6 cellular contexts compared by ENCODE assay signal in the genomic region with DNA sequence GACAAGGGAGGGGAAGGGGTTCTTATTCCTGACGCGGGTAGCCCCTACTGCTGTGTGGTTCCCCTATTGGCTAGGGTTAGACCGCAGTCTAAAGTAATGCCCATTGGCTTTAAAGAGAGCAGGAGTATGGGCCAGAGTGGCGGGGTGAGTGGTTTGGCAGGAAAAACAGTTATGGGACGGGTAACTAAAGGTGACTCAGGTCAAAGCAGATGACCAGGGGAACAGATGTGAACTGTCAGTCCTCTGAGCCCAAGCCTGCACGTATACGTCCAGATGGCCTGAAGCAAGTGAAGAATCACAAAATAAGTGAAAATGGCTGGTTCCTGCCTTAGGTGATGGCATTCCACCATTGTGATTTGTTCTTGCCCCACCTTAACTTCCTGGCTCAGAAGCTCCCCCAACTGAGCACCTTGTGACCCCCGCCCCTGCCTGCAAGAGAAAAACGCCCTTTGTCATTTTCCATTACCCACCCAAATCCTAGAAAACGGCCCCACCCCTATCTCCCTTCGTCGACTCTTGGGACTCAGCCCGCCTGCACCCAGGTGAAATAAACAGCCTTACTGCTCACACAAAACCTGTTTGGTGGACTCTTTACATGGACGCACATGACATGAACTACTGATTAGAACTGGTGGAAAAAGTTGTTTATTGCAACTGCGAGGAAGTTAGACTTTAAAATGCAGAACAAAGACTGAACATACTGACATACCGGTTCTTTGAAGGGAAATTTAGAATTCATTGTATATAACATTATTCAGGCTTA. TPM values are rescaled to one million over a fixed set of nuclear protein-coding genes. Genes with fewer than 3 reads are reported as not detected.
DNase-seq lines count a peak whose midpoint lies in the region; ATAC-seq and TF ChIP-seq lines count a peak whose summit lies in the region.

No MANE protein-coding gene starts in this region.

- DNase-seq in BE2C (no peak), OCI-M1 (lab: John Stamatoyannopoulos, UW) (peak; percentile 74), esophagus squamous epithelium (lab: John Stamatoyannopoulos, UW) (no peak), SW 1271 (lab: John Stamatoyannopoulos, UW) (no peak)
- no peak for DNase-seq in stimulated activated naive B cell treated with anti-CD40 and anti-IgM and Interleukin-4, amounts not matched to agents 10 μg/mL and 1 μg/mL and 100 μg/mL, for 72 hours

- peak; percentile 11 to 13 for ATAC-seq in stimulated activated naive B cell treated with anti-CD40 and anti-IgM and Interleukin-4, amounts not matched to agents 10 μg/mL and 1 μg/mL and 100 μg/mL, for 72 hours (replicated peaks)
- no peak for ATAC-seq in GM19395 (IDR thresholded peaks at IDR 0.05; ENCODE audit: unreplicated experiment)

- TF ChIP-seq CTCF in BE2C (IDR thresholded peaks at IDR 0.05; ENCODE audit: low read depth, low read length) = no peak
- TF ChIP-seq CTCF in esophagus squamous epithelium (IDR thresholded peaks at IDR 0.05) = no peak

- H3K27me3 ChIP-seq in BE2C (no peaks in the 10 kb centered on the region), esophagus squamous epithelium (no peaks in the 10 kb centered on the region)

- H3K36me3 ChIP-seq in BE2C (peaks cover 14% of the 10 kb centered on the region), esophagus squamous epithelium (no peaks in the 10 kb centered on the region)

- intact Hi-C loops in esophagus squamous epithelium (cut with DNase I) = no loop called here

- H3K27ac ChIP-seq in esophagus squamous epithelium = peak overlapping the region; percentile 84 to 95 (median 92)

- H3K9me3 Mint-ChIP-seq in stimulated activated naive B cell treated with anti-CD40 and anti-IgM and Interleukin-4, amounts not matched to agents 10 μg/mL and 1 μg/mL and 100 μg/mL, for 72 hours = no peaks in the 10 kb centered on the region

- peaks cover 4% of the 10 kb centered on the region for H3K4me1 ChIP-seq in BE2C
- H3K4me1 ChIP-seq in esophagus squamous epithelium = peaks cover 17 to 38% (median 20%) of the 10 kb centered on the region in 3 donors

- H3K27ac Mint-ChIP-seq in stimulated activated naive B cell treated with anti-CD40 and anti-IgM and Interleukin-4, amounts not matched to agents 10 μg/mL and 1 μg/mL and 100 μg/mL, for 72 hours = peak overlapping the region; percentile 91

- peaks cover 4% of the 10 kb centered on the region in 2 donors for H3K36me3 Mint-ChIP-seq in stimulated activated naive B cell treated with anti-CD40 and anti-IgM and Interleukin-4, amounts not matched to agents 10 μg/mL and 1 μg/mL and 100 μg/mL, for 72 hours

- H3K4me3 Mint-ChIP-seq in stimulated activated naive B cell treated with anti-CD40 and anti-IgM and Interleukin-4, amounts not matched to agents 10 μg/mL and 1 μg/mL and 100 μg/mL, for 72 hours = peak overlapping the region; percentile 90 to 96

- H3K9me3 ChIP-seq in BE2C (no peaks in the 10 kb centered on the region), esophagus squamous epithelium (no peaks in the 10 kb centered on the region)

- H3K4me3 ChIP-seq in BE2C (ENCODE audit: low read depth, low read length) (peak overlapping the region; percentile 96), esophagus squamous epithelium (peak overlapping the region; percentile 66 to 94 (median 80))

- H3K4me1 Mint-ChIP-seq in stimulated activated naive B cell treated with anti-CD40 and anti-IgM and Interleukin-4, amounts not matched to agents 10 μg/mL and 1 μg/mL and 100 μg/mL, for 72 hours = peaks cover 12 to 30% of the 10 kb centered on the region in 2 donors

- H3K27me3 Mint-ChIP-seq in stimulated activated naive B cell treated with anti-CD40 and anti-IgM and Interleukin-4, amounts not matched to agents 10 μg/mL and 1 μg/mL and 100 μg/mL, for 72 hours = no peaks in the 10 kb centered on the region

- WGBS in esophagus squamous epithelium, 2 donors = 10 to 15% methylated on average over 16 of the region's 16 CpGs

- no peak for TF ChIP-seq POLR2A in esophagus squamous epithelium (IDR thresholded peaks at IDR 0.05)

RNA-seq across cellular contexts. Expression of a gene that starts 0.8 kb away (rescaled TPM):
- 129 TPM for polyA plus RNA-seq in BE2C (2012; ENCODE audit: insufficient read depth, insufficient read length, low read depth)
- 10 to 100 TPM in 3 of 4 donors, 1 to 10 TPM in 1; 9.9 to 40.1 (median 24.1) TPM for total RNA-seq in esophagus squamous epithelium

RNA-seq across cellular contexts. Expression of a gene that starts 21.3 kb away (rescaled TPM):
- 20.1 TPM for polyA plus RNA-seq in BE2C (2012; ENCODE audit: insufficient read depth, insufficient read length, low read depth)
- total RNA-seq in esophagus squamous epithelium = under 1 TPM; under 0.01 to 1.00 (median 0.28) TPM

RNA-seq across cellular contexts. Expression of a gene that starts 35.3 kb away (rescaled TPM):
- 33.2 TPM for polyA plus RNA-seq in BE2C (2012; ENCODE audit: insufficient read depth, insufficient read length, low read depth)
- total RNA-seq in esophagus squamous epithelium = 10 to 100 TPM; 20.0 to 55.0 (median 34.6) TPM

RNA-seq across cellular contexts. Expression of a gene that starts 41.2 kb away (rescaled TPM):
- 88.1 TPM for polyA plus RNA-seq in BE2C (2012; ENCODE audit: insufficient read depth, insufficient read length, low read depth)
- total RNA-seq in esophagus squamous epithelium = 10 to 100 TPM; 27.0 to 53.8 (median 32.6) TPM

RNA-seq across cellular contexts. Expression of a gene that starts 49.7 kb away (rescaled TPM):
- polyA plus RNA-seq in BE2C (2012; ENCODE audit: insufficient read depth, insufficient read length, low read depth) = 0.36 TPM
- total RNA-seq in esophagus squamous epithelium = 10 to 100 TPM in 2 of 4 donors, 1 to 10 TPM in 2; 4.7 to 28.3 (median 14.4) TPM
